Comparison of ENCODE assay signal across 9 cellular contexts in the genomic region with DNA sequence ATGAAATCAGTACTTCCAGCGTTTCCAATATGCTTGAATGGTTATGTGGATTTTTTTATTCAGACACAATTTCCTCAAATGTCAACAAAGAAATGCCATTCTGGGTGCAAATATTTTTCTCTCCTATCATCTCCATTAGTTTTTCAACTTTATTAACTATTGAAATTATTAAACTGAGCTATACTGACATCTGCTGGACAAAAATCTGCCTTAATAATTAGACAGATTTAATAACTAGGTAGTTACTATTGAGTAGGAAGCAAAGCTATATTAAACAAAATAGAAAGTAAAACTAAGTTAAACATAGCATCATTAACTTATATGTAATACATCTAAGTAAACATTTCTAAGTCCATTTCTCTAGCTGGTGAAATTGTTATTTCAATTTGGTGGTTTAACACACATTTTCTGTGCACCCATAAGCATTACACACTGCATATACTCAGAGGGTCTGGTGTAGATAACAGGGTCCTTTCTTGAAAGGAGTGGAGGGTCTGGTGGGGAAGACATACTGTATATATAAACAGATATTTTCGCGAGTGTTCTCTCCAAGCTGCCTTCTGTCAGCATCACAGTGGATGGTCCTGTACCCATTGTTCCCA.
DNase-seq lines count a peak whose midpoint lies in the region; ATAC-seq, FAIRE-seq and TF ChIP-seq lines count a peak whose summit lies in the region.
"Had no signal": no experiment of that assay in that cellular context is flagged by ENCODE, and none has a peak within 500 bp of the region (broad histone marks: within the 10 kb centered on the region; RNA-seq: fewer than 3 reads in every experiment).

No MANE protein-coding gene starts in this region.

- no peaks in the 10 kb centered on the region for H3K9me2 ChIP-seq in HCT116 (ENCODE audit: insufficient read depth)

- ATAC-seq in HCT116 (peak; percentile 38; the same call in 1 of the 2 replicates), GM19452 (IDR thresholded peaks at IDR 0.05; ENCODE audit: unreplicated experiment) (no peak)
- no peak for ATAC-seq in activated T-cell treated with anti-CD3 and anti-CD28 coated beads, Interleukin-2, amount 50 U/mL, for 72 hours (replicated peaks in 1 of 2)
- ATAC-seq: naive thymus-derived CD4-positive, alpha-beta T cell had no signal

- BruUV-seq in HCT116 (replicated peaks; lab: Mats Ljungman, UMichigan) = no TSS peak

- intact Hi-C loops in HCT116 (cut with micrococcal nuclease) = loop anchor here (1.0 to 5.0 kb wide), 2 partner anchors 151 to 422 kb away; no protein-coding TSS in a partner anchor
- intact Hi-C loops in transverse colon (cut with DNase I; ENCODE audit: low total_unique reads) = no loop called here

- CTCF ChIA-PET in HCT116 (lab: Charles Lee) = interaction anchor here (0.7 to 2.2 kb wide), 9 partner anchors 8 to 201 kb away, joined by 3 to 32 read pairs (median 3); no protein-coding TSS in a partner anchor

- H3K9ac ChIP-seq in HCT116 (ENCODE audit: low read length) (no peak overlapping the region), SK-N-MC (ENCODE audit: insufficient read length) (no peak overlapping the region), keratinocyte (ENCODE audit: control insufficient read depth, extremely low read depth, insufficient read depth, low read length) (no peak overlapping the region)

- H3K4me1 Mint-ChIP-seq in activated T-cell treated with anti-CD3 and anti-CD28 coated beads, Interleukin-2, amount 50 U/mL, for 72 hours (ENCODE audit: low read depth) = no peaks in the 10 kb centered on the region
- H3K4me1 Mint-ChIP-seq: naive thymus-derived CD4-positive, alpha-beta T cell had no signal

- peak; percentile 66 for TF ChIP-seq RAD21 in HCT116 (IDR thresholded peaks at IDR 0.05; ENCODE audit: low read depth)

- H3K4me3 ChIP-seq in AG10803 (ENCODE audit: low read length) = no peak overlapping the region
- no peak overlapping the region for H3K4me3 ChIP-seq in HCT116 (replicated peaks in 1 of 2; ENCODE audit: low read depth in 1 of 2, low read length in 2 of 2)
- no peak overlapping the region for H3K4me3 ChIP-seq in SK-N-MC
- no peak overlapping the region for H3K4me3 ChIP-seq in keratinocyte (ENCODE audit: control insufficient read depth in 2 of 3, extremely low read depth in 1 of 3, insufficient read depth in 2 of 3, low read depth in 1 of 3, low read length in 3 of 3)
- H3K4me3 ChIP-seq in transverse colon = no peak overlapping the region

- H2AFZ ChIP-seq in HCT116 (ENCODE audit: low read depth, low read length, poor library complexity, severe bottlenecking) = no peak overlapping the region
- no peak overlapping the region for H2AFZ ChIP-seq in keratinocyte (ENCODE audit: control insufficient read depth, low read length)

- DNase-seq in AG10803 (ENCODE audit: low read depth) = no peak
- DNase-seq in HCT116 (ENCODE audit: low read depth, low spot score) = peak; percentile 4
- peak; percentile 28 for DNase-seq in SK-N-MC (ENCODE audit: low read depth, low spot score)
- no peak for DNase-seq in keratinocyte (ENCODE audit: low read depth, low spot score)
- DNase-seq in GM12891 (ENCODE audit: insufficient read length, low spot score) = no peak
- DNase-seq in activated T-cell treated with anti-CD3 and anti-CD28 coated beads, Interleukin-2, amount 50 U/mL, for 72 hours = no peak
- no peak for DNase-seq in transverse colon
- DNase-seq: naive thymus-derived CD4-positive, alpha-beta T cell had no signal

- TF ChIP-seq EP300 in transverse colon (IDR thresholded peaks at IDR 0.05; ENCODE audit: low read depth) = no peak

- H3K27ac Mint-ChIP-seq in activated T-cell treated with anti-CD3 and anti-CD28 coated beads, Interleukin-2, amount 50 U/mL, for 72 hours = no peak overlapping the region
- H3K27ac Mint-ChIP-seq: naive thymus-derived CD4-positive, alpha-beta T cell had no signal

- H3K9me1 ChIP-seq in keratinocyte (ENCODE audit: control insufficient read depth, extremely low read depth, insufficient read depth, low read length) = no peaks in the 10 kb centered on the region

- H3K36me3 Mint-ChIP-seq in activated T-cell treated with anti-CD3 and anti-CD28 coated beads, Interleukin-2, amount 50 U/mL, for 72 hours (ENCODE audit: insufficient read depth in 2 of 2) = no peaks in the 10 kb centered on the region
- H3K36me3 Mint-ChIP-seq: naive thymus-derived CD4-positive, alpha-beta T cell had no signal

- in situ Hi-C loops in transverse colon (cut with MboI; ENCODE audit: low pct_ligation_motif_present in 1 of 4, low pct_unique_long_range_greater_than_20kb in 1 of 4, low sequenced_read_pairs in 3 of 4) = no loop called here

- RAD21 ChIA-PET in HCT116 (lab: Charles Lee; ENCODE audit: low non-redundant PET in 1 of 2, low total read pairs in 2 of 2, uncharacterized antibody in 2 of 2, unreplicated experiment in 2 of 2) = interaction anchor here in 1 of 2 experiments (1.1 kb wide), 1 partner anchor 170 kb away, joined by 3 read pairs; no protein-coding TSS in a partner anchor

- TF ChIP-seq POLR2A in HCT116 (IDR thresholded peaks at IDR 0.05; ENCODE audit: borderline replicate concordance, extremely low read depth, insufficient read depth, insufficient read length) (no peak), GM12891 (IDR thresholded peaks at IDR 0.05; ENCODE audit: low read depth, low read length) (no peak), transverse colon (IDR thresholded peaks at IDR 0.05) (no peak)

- H3K79me2 ChIP-seq in HCT116 (ENCODE audit: insufficient read depth, low read length) = no peaks in the 10 kb centered on the region
- no peaks in the 10 kb centered on the region for H3K79me2 ChIP-seq in keratinocyte (ENCODE audit: control insufficient read depth, insufficient read depth, low read length)

- TF ChIP-seq CTCF in AG10803 (conservative IDR thresholded peaks at IDR 0.05; ENCODE audit: low read length) (0 out of 2 replicates have a peak, but pooled peaks have one; percentile 23), HCT116 (IDR thresholded peaks at IDR 0.05 in 2 of 3, conservative IDR thresholded peaks at IDR 0.05 in 1 of 3; ENCODE audit: borderline replicate concordance in 1 of 3, insufficient read depth in 1 of 3, low read depth in 2 of 3, low read length in 2 of 3) (peak in 2 of 3 experiments; percentile 42 to 69; a peak in 4 of 6 replicates), keratinocyte (optimal IDR thresholded peaks at IDR 0.05 in 1 of 3, IDR thresholded peaks at IDR 0.05 in 1 of 3, conservative IDR thresholded peaks at IDR 0.05 in 1 of 3; ENCODE audit: extremely low read depth in 1 of 3, insufficient read depth in 2 of 3, low read length in 3 of 3) (peak in 2 of 3 experiments; percentile 6 to 25), transverse colon (IDR thresholded peaks at IDR 0.05) (peak in 2 of 5 experiments; percentile 9 to 18)

- H3K27ac ChIP-seq in HCT116 (ENCODE audit: low read depth, low read length) (no peak overlapping the region), SK-N-MC (no peak overlapping the region), keratinocyte (ENCODE audit: control insufficient read depth, insufficient read depth, low read length) (no peak overlapping the region), transverse colon (no peak overlapping the region)

- dilution Hi-C loops in keratinocyte (cut with MboI; ENCODE audit: extremely low pct_ligation_motif_present, low sequenced_read_pairs) = no loop called here

- H3K4me1 ChIP-seq in HCT116 (ENCODE audit: control insufficient read depth in 1 of 2, insufficient read depth in 2 of 2, low read length in 2 of 2) = no peaks in the 10 kb centered on the region
- H3K4me1 ChIP-seq in keratinocyte (ENCODE audit: control insufficient read depth, extremely low read depth, insufficient read depth, low read length) = no peaks in the 10 kb centered on the region
- H3K4me1 ChIP-seq in transverse colon = no peaks in the 10 kb centered on the region

- H3K9me3 ChIP-seq in HCT116 (ENCODE audit: control insufficient read depth in 1 of 2, insufficient read depth in 1 of 2, low read depth in 1 of 2, low read length in 2 of 2) (no peaks in the 10 kb centered on the region), SK-N-MC (ENCODE audit: low read depth, low read length) (no peaks in the 10 kb centered on the region), keratinocyte (ENCODE audit: control insufficient read depth, low read depth, low read length) (no peaks in the 10 kb centered on the region), transverse colon (no peaks in the 10 kb centered on the region)

- peaks cover 17% of the 10 kb centered on the region for H3K27me3 Mint-ChIP-seq in activated T-cell treated with anti-CD3 and anti-CD28 coated beads, Interleukin-2, amount 50 U/mL, for 72 hours (ENCODE audit: low read depth)

- FAIRE-seq in keratinocyte (lab: Jason Lieb, UNC) = no peak
- no peak for FAIRE-seq in GM12891 (lab: Jason Lieb, UNC)

- no peak overlapping the region for H3K4me2 ChIP-seq in HCT116 (ENCODE audit: low read length)
- no peak overlapping the region for H3K4me2 ChIP-seq in keratinocyte (ENCODE audit: control insufficient read depth, extremely low read depth, insufficient read depth, low read depth, low read length)

- 52 to 69% methylated on average over 3 of the region's 3 CpGs for WGBS in transverse colon (ENCODE audit: low coverage in 1 of 2), 2 donors

- no peaks in the 10 kb centered on the region for H3K27me3 ChIP-seq in HCT116 (ENCODE audit: insufficient read depth, low read length)
- no peaks in the 10 kb centered on the region for H3K27me3 ChIP-seq in keratinocyte (ENCODE audit: control insufficient read depth, extremely low read depth, insufficient read depth, low read length)
- H3K27me3 ChIP-seq in transverse colon = no peaks in the 10 kb centered on the region

- H3K9me3 Mint-ChIP-seq in activated T-cell treated with anti-CD3 and anti-CD28 coated beads, Interleukin-2, amount 50 U/mL, for 72 hours = peaks cover 0 to 2% of the 10 kb centered on the region in 2 donors

- H4K20me1 ChIP-seq in HCT116 (ENCODE audit: insufficient read depth) (no peaks in the 10 kb centered on the region), keratinocyte (ENCODE audit: control insufficient read depth, extremely low read depth, insufficient read depth, low read length) (no peaks in the 10 kb centered on the region)

- no peak overlapping the region for H3K4me3 Mint-ChIP-seq in activated T-cell treated with anti-CD3 and anti-CD28 coated beads, Interleukin-2, amount 50 U/mL, for 72 hours
- H3K4me3 Mint-ChIP-seq: naive thymus-derived CD4-positive, alpha-beta T cell had no signal

- POLR2A ChIA-PET in HCT116 (lab: Charles Lee) = no interaction called here

- H3K36me3 ChIP-seq in HCT116 (ENCODE audit: control insufficient read depth in 1 of 2, insufficient read depth in 2 of 2, low read length in 2 of 2) (no peaks in the 10 kb centered on the region), SK-N-MC (ENCODE audit: insufficient read depth, low read length) (no peaks in the 10 kb centered on the region), keratinocyte (ENCODE audit: control insufficient read depth in 2 of 2, extremely low read depth in 1 of 2, insufficient read depth in 2 of 2, low read length in 2 of 2) (no peaks in the 10 kb centered on the region), transverse colon (no peaks in the 10 kb centered on the region)

TF ChIP-seq in GM12891, 5 proteins besides CTCF, POLR2A, EP300 and RAD21 (continues in another document):
- TF ChIP-seq TAF1 (IDR thresholded peaks at IDR 0.05; ENCODE audit: low read depth, low read length) = no peak
- TF ChIP-seq POU2F2 (IDR thresholded peaks at IDR 0.05; ENCODE audit: low read depth, low read length) = no peak
- no peak for TF ChIP-seq PAX5 (IDR thresholded peaks at IDR 0.05; ENCODE audit: insufficient read depth, low read length, severe bottlenecking)
- no peak for TF ChIP-seq SPI1 (IDR thresholded peaks at IDR 0.05; ENCODE audit: low read depth, low read length)

Comparison
In these comparisons a context has a peak if more than half of its experiments do, and no peak if none do; other contexts are left out.
1. DNase-seq: peak in HCT116 (single experiment) and SK-N-MC (single experiment); none in AG10803 (single experiment), keratinocyte (single experiment), GM12891 (single experiment), activated T-cell treated with anti-CD3 and anti-CD28 coated beads, Interleukin-2, amount 50 U/mL, for 72 hours (0 of 2) and transverse colon (single experiment).